ENCODE assay signal across 1 cellular context in genomic region chr1:78303620-78304019, GRCh38.
TF ChIP-seq lines count a peak whose summit lies in the region.

No MANE protein-coding gene starts in this region.

TF ChIP-seq in GM23338, 12 proteins besides CTCF, POLR2A, EP300 and RAD21 (continued from another document):
- TF ChIP-seq ZNF462 (CRISPR knock-in tag; IDR thresholded peaks at IDR 0.05), result no peak
- no peak for TF ChIP-seq ZNF331 (CRISPR knock-in tag; IDR thresholded peaks at IDR 0.05; ENCODE audit: low read depth)
